Comparison of ENCODE assay signal across 8 cellular contexts in genomic region chr16:48556913-48557351, GRCh38. TPM values are rescaled to one million over a fixed set of nuclear protein-coding genes. Genes with fewer than 3 reads are reported as not detected.
DNase-seq lines count a peak whose midpoint lies in the region; ATAC-seq lines count a peak whose summit lies in the region.

No MANE protein-coding gene starts in this region.

- peaks cover 47% of the 10 kb centered on the region for H3K36me3 Mint-ChIP-seq in activated naive CD8-positive, alpha-beta T cell treated with anti-CD3 and anti-CD28 coated beads, Interleukin-2, amount 10 ng/mL, durations not matched to agents 7 days and 5 days

- H3K27ac ChIP-seq in ACC112 (ENCODE audit: low read depth, low read length), result peak overlapping the region; percentile 51

- DNase-seq in activated naive CD8-positive, alpha-beta T cell treated with anti-CD3 and anti-CD28 coated beads, Interleukin-2, amount 10 ng/mL, durations not matched to agents 7 days and 5 days, result no peak
- peak; percentile 72 for DNase-seq in renal cortical epithelial cell (ENCODE audit: low read depth)
- no peak for DNase-seq in SK-N-DZ (ENCODE audit: low spot score)
- no peak for DNase-seq in GF-D8 (lab: John Stamatoyannopoulos, UW)
- DNase-seq in activated CD8-positive, alpha-beta memory T cell treated with anti-CD3 and anti-CD28 coated beads, Interleukin-2, amount 50 U/mL, for 4 hours, result no peak

- H3K27ac Mint-ChIP-seq in activated naive CD8-positive, alpha-beta T cell treated with anti-CD3 and anti-CD28 coated beads, Interleukin-2, amount 10 ng/mL, durations not matched to agents 7 days and 5 days, result peak overlapping the region; percentile 12

- no peak overlapping the region for H3K4me3 ChIP-seq in ACC112 (ENCODE audit: low read depth, low read length)

- H3K79me2 ChIP-seq in ACC112 (ENCODE audit: control insufficient read depth, insufficient read depth, low read length, unreplicated experiment), result peaks cover 81% of the 10 kb centered on the region

- no peaks in the 10 kb centered on the region for H3K27me3 Mint-ChIP-seq in activated naive CD8-positive, alpha-beta T cell treated with anti-CD3 and anti-CD28 coated beads, Interleukin-2, amount 10 ng/mL, durations not matched to agents 7 days and 5 days

- H3K4me1 Mint-ChIP-seq in activated naive CD8-positive, alpha-beta T cell treated with anti-CD3 and anti-CD28 coated beads, Interleukin-2, amount 10 ng/mL, durations not matched to agents 7 days and 5 days, result peaks cover 62% of the 10 kb centered on the region

- peaks cover 48% of the 10 kb centered on the region for H3K4me1 ChIP-seq in ACC112 (ENCODE audit: control insufficient read depth, insufficient read depth, low read length, unreplicated experiment)

- H3K4me3 Mint-ChIP-seq in activated naive CD8-positive, alpha-beta T cell treated with anti-CD3 and anti-CD28 coated beads, Interleukin-2, amount 10 ng/mL, durations not matched to agents 7 days and 5 days, result peak overlapping the region; percentile 14

- POLR2A ChIA-PET in activated naive CD8-positive, alpha-beta T cell treated with anti-CD3 and anti-CD28 coated beads, Interleukin-2, amount 10 ng/mL, durations not matched to agents 7 days and 5 days (lab: Charles Lee), result no interaction called here

- no peaks in the 10 kb centered on the region for H3K27me3 ChIP-seq in ACC112 (ENCODE audit: insufficient read depth, low read length)

- H3K36me3 ChIP-seq in ACC112 (ENCODE audit: insufficient read depth, low read length), result peaks cover 33% of the 10 kb centered on the region

- no peaks in the 10 kb centered on the region for H3K9me3 Mint-ChIP-seq in activated naive CD8-positive, alpha-beta T cell treated with anti-CD3 and anti-CD28 coated beads, Interleukin-2, amount 10 ng/mL, durations not matched to agents 7 days and 5 days

- ATAC-seq in GM19035 (IDR thresholded peaks at IDR 0.05; ENCODE audit: unreplicated experiment) (peak; percentile 79), HG03439 (IDR thresholded peaks at IDR 0.05; ENCODE audit: unreplicated experiment) (peak; percentile 86)
- peak; percentile 59 for ATAC-seq in activated naive CD8-positive, alpha-beta T cell treated with anti-CD3 and anti-CD28 coated beads, Interleukin-2, amount 10 ng/mL, durations not matched to agents 7 days and 5 days (ENCODE audit: low read depth)

- H2AFZ ChIP-seq in ACC112 (ENCODE audit: low read length, unreplicated experiment), result no peak overlapping the region

RNA-seq across cellular contexts. Expression of gene N4BP1, which starts 53.0 kb away (rescaled TPM):
- 10 to 100 TPM; 70.5 to 71.2 TPM for total RNA-seq in activated naive CD8-positive, alpha-beta T cell treated with anti-CD3 and anti-CD28 coated beads, Interleukin-2, amount 10 ng/mL, durations not matched to agents 7 days and 5 days
- 29.7 and 38.0 TPM in 2 replicates for total RNA-seq in renal cortical epithelial cell
- 14.8 and 24.1 TPM in 2 replicates for polyA plus RNA-seq in SK-N-DZ (2014; cell fraction: cytosol; rRNA removed)
- 9.7 and 14.6 TPM in 2 replicates for polyA plus RNA-seq in SK-N-DZ (2014; cell fraction: nucleus; rRNA removed)
